Comparison of ENCODE assay signal across 8 cellular contexts in the genomic region with DNA sequence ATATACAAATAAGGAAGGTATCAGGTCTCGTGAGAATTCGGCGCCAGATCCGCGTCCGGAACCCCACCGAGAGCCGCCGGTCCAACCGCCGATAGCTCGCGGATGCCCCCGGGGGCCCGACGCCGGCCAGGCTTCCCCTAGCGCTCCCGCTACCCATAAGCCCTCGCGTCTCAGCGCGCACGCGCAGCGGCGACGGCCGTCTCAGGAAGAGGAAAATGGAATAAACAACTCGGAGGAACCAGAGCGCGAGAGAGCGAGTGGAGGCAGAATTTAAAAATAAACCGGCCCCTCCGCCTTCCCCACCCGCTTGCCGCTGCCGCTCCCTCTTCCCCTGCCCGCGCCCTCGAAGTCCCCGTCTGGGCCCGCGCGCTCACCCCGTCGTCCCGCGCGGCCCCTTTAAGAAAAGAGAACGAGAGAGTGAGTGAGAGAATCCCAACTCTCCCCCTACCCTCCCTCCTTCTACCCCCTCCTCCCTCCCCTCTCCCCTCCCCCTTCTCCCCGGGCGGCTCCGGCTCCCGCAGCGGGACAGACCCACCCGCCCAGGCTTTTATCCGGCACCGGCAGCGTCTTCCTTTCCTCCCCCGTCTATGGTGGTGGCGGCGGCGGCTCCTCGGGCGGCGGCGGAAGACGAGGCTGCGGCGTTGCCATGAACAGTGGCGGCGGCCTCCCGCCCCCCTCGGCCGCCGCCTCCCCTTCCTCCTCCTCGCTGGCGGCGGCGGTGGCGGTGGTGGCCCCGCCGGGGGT. TPM values are rescaled to one million over a fixed set of nuclear protein-coding genes. Genes with fewer than 3 reads are reported as not detected.
A peak's percentile ranks its signal among the peaks of the same experiment; 100 is the strongest.
DNase-seq lines count a peak whose midpoint lies in the region; ATAC-seq and TF ChIP-seq lines count a peak whose summit lies in the region.

A gene with protein sequence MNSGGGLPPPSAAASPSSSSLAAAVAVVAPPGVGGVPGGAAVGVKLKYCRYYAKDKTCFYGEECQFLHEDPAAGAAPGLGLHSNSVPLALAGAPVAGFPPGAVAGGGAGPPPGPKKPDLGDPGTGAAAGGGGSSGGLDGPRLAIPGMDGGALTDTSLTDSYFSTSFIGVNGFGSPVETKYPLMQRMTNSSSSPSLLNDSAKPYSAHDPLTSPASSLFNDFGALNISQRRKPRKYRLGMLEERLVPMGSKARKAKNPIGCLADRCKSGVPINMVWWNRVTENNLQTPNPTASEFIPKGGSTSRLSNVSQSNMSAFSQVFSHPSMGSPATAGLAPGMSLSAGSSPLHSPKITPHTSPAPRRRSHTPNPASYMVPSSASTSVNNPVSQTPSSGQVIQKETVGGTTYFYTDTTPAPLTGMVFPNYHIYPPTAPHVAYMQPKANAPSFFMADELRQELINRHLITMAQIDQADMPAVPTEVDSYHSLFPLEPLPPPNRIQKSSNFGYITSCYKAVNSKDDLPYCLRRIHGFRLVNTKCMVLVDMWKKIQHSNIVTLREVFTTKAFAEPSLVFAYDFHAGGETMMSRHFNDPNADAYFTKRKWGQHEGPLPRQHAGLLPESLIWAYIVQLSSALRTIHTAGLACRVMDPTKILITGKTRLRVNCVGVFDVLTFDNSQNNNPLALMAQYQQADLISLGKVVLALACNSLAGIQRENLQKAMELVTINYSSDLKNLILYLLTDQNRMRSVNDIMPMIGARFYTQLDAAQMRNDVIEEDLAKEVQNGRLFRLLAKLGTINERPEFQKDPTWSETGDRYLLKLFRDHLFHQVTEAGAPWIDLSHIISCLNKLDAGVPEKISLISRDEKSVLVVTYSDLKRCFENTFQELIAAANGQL (plus strand): TSS at position 534 of the 744 bp plus-strand sequence. CDS start 113 bp downstream, at position 647.

- peak within 1 kb of the TSS; percentile 88 for H3K4me2 ChIP-seq in PC-3 (ENCODE audit: low read length)

- POLR2A ChIA-PET in PC-3 (lab: Charles Lee; ENCODE audit: unreplicated experiment) = interaction anchor here (0.5 kb wide), 1 partner anchor 85 kb away, joined by 3 read pairs; no protein-coding TSS in a partner anchor

- H3K79me2 ChIP-seq in PC-3 (ENCODE audit: low read length) = peaks cover 61% of the 10 kb centered on the region

- no peaks in the 10 kb centered on the region for H3F3A ChIP-seq in PC-3 (ENCODE audit: low read length, unreplicated experiment)

- peaks cover 28% of the 10 kb centered on the region for H4K20me1 ChIP-seq in PC-3 (ENCODE audit: low read length)

- H2AFZ ChIP-seq in PC-3 (ENCODE audit: low read length) = peak within 1 kb of the TSS; percentile 85

- H3K36me3 ChIP-seq in HUES6 (ENCODE audit: control insufficient read depth, insufficient read depth, low read length) = no peaks in the 10 kb centered on the region
- no peaks in the 10 kb centered on the region for H3K36me3 ChIP-seq in PC-3 (ENCODE audit: low read depth, low read length)
- no peaks in the 10 kb centered on the region for H3K36me3 ChIP-seq in mucosa of rectum (ENCODE audit: control insufficient read depth in 2 of 2, insufficient read depth in 2 of 2, low read length in 2 of 2)

- DNase-seq in D341Med (ENCODE audit: low spot score) = peak; percentile 93
- DNase-seq in PC-3 = peak; percentile 83
- peak; percentile 89 for DNase-seq in activated T-cell treated with anti-CD3 and anti-CD28 coated beads for 48 hours (ENCODE audit: low read depth)
- no peak for DNase-seq in epithelial cell of proximal tubule (ENCODE audit: low read depth)
- peak; percentile 93 for DNase-seq in stimulated activated CD8-positive, alpha-beta memory T cell treated with anti-CD3 and anti-CD28 coated beads, Interleukin-4, amount 100 ng/mL, for 48 hours

- H3K9ac ChIP-seq in HUES6 (ENCODE audit: low read length) (peak within 1 kb of the TSS; percentile 91), PC-3 (ENCODE audit: low read length) (peak within 1 kb of the TSS; percentile 97), mucosa of rectum (ENCODE audit: low read depth in 1 of 2, low read length in 2 of 2) (peak within 1 kb of the TSS; percentile 86 to 93)

- TF ChIP-seq CTCF in PC-3 (conservative IDR thresholded peaks at IDR 0.05; ENCODE audit: low read depth, low read length) (no peak), epithelial cell of proximal tubule (conservative IDR thresholded peaks at IDR 0.05; ENCODE audit: low read depth, low read length) (no peak)

- H3K4me1 ChIP-seq in HUES6 (ENCODE audit: control insufficient read depth, insufficient read depth, low read length) (peaks cover 19% of the 10 kb centered on the region), PC-3 (ENCODE audit: insufficient read depth, low read length) (peaks cover 7% of the 10 kb centered on the region; the same call in 1 of the 2 replicates), mucosa of rectum (ENCODE audit: control insufficient read depth in 2 of 2, insufficient read depth in 2 of 2, low read length in 2 of 2) (peaks cover 10 to 16% of the 10 kb centered on the region in 2 donors)

- CTCF ChIA-PET in PC-3 (lab: Charles Lee) = no interaction called here

- H3K27ac ChIP-seq in HUES6 (ENCODE audit: low read depth, low read length) (peak within 1 kb of the TSS; percentile 96), PC-3 (ENCODE audit: low read length) (peak within 1 kb of the TSS; percentile 83), mucosa of rectum (ENCODE audit: low read depth in 2 of 2, low read length in 2 of 2) (peak within 1 kb of the TSS; percentile 96 to 99)

- H3K9me3 ChIP-seq in HUES6 (ENCODE audit: control insufficient read depth, insufficient read depth, low read depth, low read length) = no peaks in the 10 kb centered on the region
- no peaks in the 10 kb centered on the region for H3K9me3 ChIP-seq in PC-3 (ENCODE audit: low read length)
- H3K9me3 ChIP-seq in mucosa of rectum (ENCODE audit: control insufficient read depth in 2 of 2, low read length in 2 of 2) = no peaks in the 10 kb centered on the region

- H3K4me3 ChIP-seq in HUES6 (ENCODE audit: low read depth, low read length) = peak within 1 kb of the TSS; percentile 96
- H3K4me3 ChIP-seq in PC-3 (ENCODE audit: low read length) = peak within 1 kb of the TSS; percentile 90
- H3K4me3 ChIP-seq in epithelial cell of proximal tubule (ENCODE audit: low read depth, low read length) = peak within 1 kb of the TSS; percentile 80
- peak within 1 kb of the TSS; percentile 94 to 95 for H3K4me3 ChIP-seq in mucosa of rectum (ENCODE audit: low read length in 2 of 2)

- no peaks in the 10 kb centered on the region for H3K9me2 ChIP-seq in PC-3 (replicated peaks; ENCODE audit: low read length)

- intact Hi-C loops in PC-3 (cut with micrococcal nuclease) = loop anchor here (2.0 kb wide), 1 partner anchor 43 kb away; no protein-coding TSS in a partner anchor

- BruUV-seq in PC-3 (replicated peaks; lab: Mats Ljungman, UMichigan) = no TSS peak

- H3K27me3 ChIP-seq in HUES6 (ENCODE audit: control insufficient read depth, insufficient read depth, low read length) (no peaks in the 10 kb centered on the region), PC-3 (ENCODE audit: low read length) (no peaks in the 10 kb centered on the region), mucosa of rectum (ENCODE audit: control insufficient read depth in 2 of 2, insufficient read depth in 2 of 2, low read length in 2 of 2) (no peaks in the 10 kb centered on the region)

- peak; percentile 53 for ATAC-seq in GM21381 (IDR thresholded peaks at IDR 0.05; ENCODE audit: unreplicated experiment)
- peak; percentile 59 for ATAC-seq in PC-3

RNA-seq across cellular contexts. Expression of the gene that starts here (rescaled TPM):
- total RNA-seq in PC-3 (2014; rRNA removed) (14.6 and 21.8 TPM in 2 replicates), epithelial cell of proximal tubule (15.0 and 15.5 TPM in 2 replicates)
